1 cellular context compared by ENCODE assay signal in genomic region chr5:174464504-174465165, GRCh38.
TF ChIP-seq lines count a peak whose summit lies in the region.

No MANE protein-coding gene starts in this region.

TF ChIP-seq in GM23338, 12 proteins besides CTCF, POLR2A, EP300 and RAD21 (continued from another document):
- TF ChIP-seq ZNF462 (CRISPR knock-in tag; IDR thresholded peaks at IDR 0.05), result no peak
- TF ChIP-seq, protein P1, sequence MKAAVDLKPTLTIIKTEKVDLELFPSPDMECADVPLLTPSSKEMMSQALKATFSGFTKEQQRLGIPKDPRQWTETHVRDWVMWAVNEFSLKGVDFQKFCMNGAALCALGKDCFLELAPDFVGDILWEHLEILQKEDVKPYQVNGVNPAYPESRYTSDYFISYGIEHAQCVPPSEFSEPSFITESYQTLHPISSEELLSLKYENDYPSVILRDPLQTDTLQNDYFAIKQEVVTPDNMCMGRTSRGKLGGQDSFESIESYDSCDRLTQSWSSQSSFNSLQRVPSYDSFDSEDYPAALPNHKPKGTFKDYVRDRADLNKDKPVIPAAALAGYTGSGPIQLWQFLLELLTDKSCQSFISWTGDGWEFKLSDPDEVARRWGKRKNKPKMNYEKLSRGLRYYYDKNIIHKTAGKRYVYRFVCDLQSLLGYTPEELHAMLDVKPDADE (IDR thresholded peaks at IDR 0.05), result no peak
- no peak for TF ChIP-seq NANOG (IDR thresholded peaks at IDR 0.05; ENCODE audit: borderline replicate concordance)
- no peak for TF ChIP-seq ZNF331 (CRISPR knock-in tag; IDR thresholded peaks at IDR 0.05; ENCODE audit: low read depth)
- TF ChIP-seq JUNB (IDR thresholded peaks at IDR 0.05; ENCODE audit: unreplicated experiment), result no peak
- TF ChIP-seq CREB1 (CRISPR knock-in tag; IDR thresholded peaks at IDR 0.05; ENCODE audit: low read depth), result no peak
TF ChIP-seq in GM23338: peak in this region for 0.
